Comparison of ENCODE assay signal across 18 cellular contexts in the genomic region with DNA sequence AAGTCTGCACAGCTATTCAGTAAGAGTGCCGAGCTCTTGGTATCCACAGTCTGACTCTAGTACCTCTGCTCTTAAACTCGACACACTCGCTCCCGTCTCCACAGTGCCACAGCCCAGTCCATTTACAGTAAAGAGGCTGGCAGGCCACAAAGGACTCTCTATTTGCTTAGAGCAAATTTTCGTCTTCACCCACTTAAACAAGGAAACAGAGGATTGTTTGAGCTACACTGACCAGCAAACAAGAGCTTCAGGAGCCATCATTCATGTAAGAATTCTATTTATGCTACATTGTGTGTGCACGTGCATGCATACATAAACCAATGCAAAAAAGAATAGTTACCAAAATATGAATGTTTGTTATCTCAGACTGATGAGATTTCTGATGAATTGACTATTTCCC.
A peak's percentile ranks its signal among the peaks of the same experiment; 100 is the strongest.
DNase-seq lines count a peak whose midpoint lies in the region.
"Had no signal": no experiment of that assay in that cellular context is flagged by ENCODE, and none has a peak within 500 bp of the region (broad histone marks: within the 10 kb centered on the region; RNA-seq: fewer than 3 reads in every experiment).

No MANE protein-coding gene starts in this region.

- no peak overlapping the region for H3K27ac ChIP-seq in caudate nucleus (ENCODE audit: low read depth, low read length)
- H3K27ac ChIP-seq: KMS-11 had no signal

- DNase-seq in DMS53 (lab: John Stamatoyannopoulos, UW) = peak; percentile 71
- peak; percentile 51 for DNase-seq in NCI-H146 (lab: John Stamatoyannopoulos, UW)
- DNase-seq in NCI-H69 (lab: John Stamatoyannopoulos, UW) = peak; percentile 75
- DNase-seq in islet precursor cell = peak; percentile 61
- no peak for DNase-seq in activated T-cell treated with anti-CD3 and anti-CD28 coated beads for 4 hours
- DNase-seq in HuH-7 (ENCODE audit: low spot score) = no peak
- DNase-seq in caudate nucleus (lab: John Stamatoyannopoulos, UW) = no peak
- DNase-seq in SKM-1 treated with dmso at 0.1 percent for 144 hours (lab: John Stamatoyannopoulos, UW; ENCODE audit: unreplicated experiment) = no peak
- DNase-seq: ACHN; AML-193; CD4-positive, CD25-positive, alpha-beta regulatory T cell; GF-D8; NCI-H1105; NCI-H2081 treated with DMSO at 0.1 percent for 48 hours; NCI-H446; NCI-H82; T-helper 1 cell had no signal

Comparison
In these comparisons a context has a peak if more than half of its experiments do, and no peak if none do; other contexts are left out.
1. DNase-seq: peak in DMS53 (single experiment), NCI-H146 (single experiment), NCI-H69 (single experiment) and islet precursor cell (single experiment); none in activated T-cell treated with anti-CD3 and anti-CD28 coated beads for 4 hours (single experiment), HuH-7 (single experiment), caudate nucleus (0 of 61) and SKM-1 treated with dmso at 0.1 percent for 144 hours (single experiment).